In genomic region chr6:29999426-29999825, GRCh38 we compare ENCODE assay signal across 17 cellular contexts. TPM values are rescaled to one million over a fixed set of nuclear protein-coding genes. Genes with fewer than 3 reads are reported as not detected.
DNase-seq lines count a peak whose midpoint lies in the region; ATAC-seq and TF ChIP-seq lines count a peak whose summit lies in the region.
"Had no signal": no experiment of that assay in that cellular context is flagged by ENCODE, and none has a peak within 500 bp of the region (broad histone marks: within the 10 kb centered on the region; RNA-seq: fewer than 3 reads in every experiment).

No MANE protein-coding gene starts in this region.

- H4K20me1 ChIP-seq in BLaER1 (no peaks in the 10 kb centered on the region), GM23338 (replicated peaks; ENCODE audit: insufficient read depth) (no peaks in the 10 kb centered on the region)
- H4K20me1 ChIP-seq in BLaER1 treated with 17β-estradiol and CSF1 and Interleukin-3, amounts not matched to agents 10 nM and 100 nM, result no peaks in the 10 kb centered on the region

- no peaks in the 10 kb centered on the region for H3F3A ChIP-seq in GM23338 (replicated peaks; ENCODE audit: low read depth)

- no peaks in the 10 kb centered on the region for H3K9me3 ChIP-seq in BLaER1
- H3K9me3 ChIP-seq in BLaER1 treated with 17β-estradiol and CSF1 and Interleukin-3, amounts not matched to agents 10 nM and 100 nM (replicated peaks in 1 of 11), result no peaks in the 10 kb centered on the region
- H3K9me3 ChIP-seq in endodermal cell (ENCODE audit: control insufficient read depth, low read length), result no peaks in the 10 kb centered on the region
- H3K9me3 ChIP-seq: BE2C had no signal

- H3K9me2 ChIP-seq in GM23338 (ENCODE audit: insufficient read depth), result no peaks in the 10 kb centered on the region

- H3K27ac ChIP-seq in BLaER1, result no peak overlapping the region
- no peak overlapping the region for H3K27ac ChIP-seq in BLaER1 treated with 17β-estradiol and CSF1 and Interleukin-3, amounts not matched to agents 10 nM and 100 nM
- no peak overlapping the region for H3K27ac ChIP-seq in endodermal cell (ENCODE audit: low read depth, low read length)
- no peak overlapping the region for H3K27ac ChIP-seq in GM23338 (ENCODE audit: low read depth)
- H3K27ac ChIP-seq: KMS-11 had no signal

- H3K27me3 ChIP-seq in BLaER1 (peaks cover 5% of the 10 kb centered on the region; the same call in 1 of the 2 replicates), endodermal cell (ENCODE audit: control insufficient read depth, insufficient read depth, low read length, poor library complexity, severe bottlenecking) (peaks cover 28% of the 10 kb centered on the region), GM23338 (ENCODE audit: insufficient read depth) (peaks cover 23% of the 10 kb centered on the region)
- H3K27me3 ChIP-seq in BLaER1 treated with 17β-estradiol and CSF1 and Interleukin-3, amounts not matched to agents 10 nM and 100 nM, result peaks cover 0 to 9% (median 5%) of the 10 kb centered on the region in 11 experiments; a peak in 12 of 22 replicates
- H3K27me3 ChIP-seq: BE2C had no signal

- 83 to 90% methylated on average over 1 of the region's 1 CpG for WGBS in endodermal cell (ENCODE audit: insufficient coverage in 1 of 2, insufficient read length in 1 of 2), 2 experiments

- no peak overlapping the region for H3K27ac Mint-ChIP-seq in endodermal cell
- peak overlapping the region; percentile 31 for H3K27ac Mint-ChIP-seq in neural crest cell (ENCODE audit: unreplicated experiment)
- H3K27ac Mint-ChIP-seq in GM23338, result no peak overlapping the region
- H3K27ac Mint-ChIP-seq: CD14-positive monocyte; CD4-positive, alpha-beta memory T cell had no signal

- H3K4me3 Mint-ChIP-seq in endodermal cell (no peak overlapping the region), neural crest cell (no peak overlapping the region), GM23338 (no peak overlapping the region)
- H3K4me3 Mint-ChIP-seq: CD14-positive monocyte; CD4-positive, alpha-beta memory T cell; H9 had no signal

- H3K9me3 Mint-ChIP-seq in endodermal cell (no peaks in the 10 kb centered on the region), neural crest cell (no peaks in the 10 kb centered on the region), GM23338 (no peaks in the 10 kb centered on the region)
- H3K9me3 Mint-ChIP-seq: CD4-positive, alpha-beta memory T cell; H9 had no signal

- H3K4me2 ChIP-seq in BLaER1, result peak overlapping the region; percentile 51; the same call in 1 of the 2 replicates
- peak overlapping the region in 9 of 11 experiments; percentile 47 to 74 (median 66); a peak in 10 of 22 replicates for H3K4me2 ChIP-seq in BLaER1 treated with 17β-estradiol and CSF1 and Interleukin-3, amounts not matched to agents 10 nM and 100 nM
- H3K4me2 ChIP-seq in GM23338, result no peak overlapping the region
- H3K4me2 ChIP-seq: KMS-11 had no signal

- no peaks in the 10 kb centered on the region for H3K36me3 ChIP-seq in BLaER1
- H3K36me3 ChIP-seq in BLaER1 treated with 17β-estradiol and CSF1 and Interleukin-3, amounts not matched to agents 10 nM and 100 nM, result no peaks in the 10 kb centered on the region
- no peaks in the 10 kb centered on the region for H3K36me3 ChIP-seq in endodermal cell (ENCODE audit: control insufficient read depth, insufficient read depth, low read length)
- H3K36me3 ChIP-seq in GM23338 (ENCODE audit: insufficient read depth), result no peaks in the 10 kb centered on the region
- H3K36me3 ChIP-seq: BE2C had no signal

- ATAC-seq in GM21390 (IDR thresholded peaks at IDR 0.05; ENCODE audit: unreplicated experiment) (no peak), GM23338 (no peak), GM21515 (IDR thresholded peaks at IDR 0.05; ENCODE audit: unreplicated experiment) (no peak), HG02642 (IDR thresholded peaks at IDR 0.05; ENCODE audit: poor library complexity, unreplicated experiment) (no peak)

- H2AFZ ChIP-seq in GM23338, result no peak overlapping the region

- H3K27me3 Mint-ChIP-seq in endodermal cell (ENCODE audit: insufficient read depth) (peaks cover 60% of the 10 kb centered on the region), neural crest cell (ENCODE audit: low read depth) (peaks cover 17% of the 10 kb centered on the region), GM23338 (ENCODE audit: insufficient read depth, low read depth, poor library complexity) (peaks cover 18% of the 10 kb centered on the region)

- H3K4me1 ChIP-seq in BLaER1, result peaks cover 17% of the 10 kb centered on the region
- peaks cover 0 to 25% (median 18%) of the 10 kb centered on the region in 10 experiments; a peak in 16 of 20 replicates for H3K4me1 ChIP-seq in BLaER1 treated with 17β-estradiol and CSF1 and Interleukin-3, amounts not matched to agents 10 nM and 100 nM
- no peaks in the 10 kb centered on the region for H3K4me1 ChIP-seq in endodermal cell (ENCODE audit: control insufficient read depth, insufficient read depth, low read length)
- no peaks in the 10 kb centered on the region for H3K4me1 ChIP-seq in GM23338 (ENCODE audit: insufficient read depth)
- H3K4me1 ChIP-seq: BE2C had no signal

- no peak overlapping the region for H3K9ac ChIP-seq in BLaER1
- no peak overlapping the region for H3K9ac ChIP-seq in BLaER1 treated with 17β-estradiol and CSF1 and Interleukin-3, amounts not matched to agents 10 nM and 100 nM
- H3K9ac ChIP-seq in endodermal cell (ENCODE audit: extremely low read depth, low read length, poor library complexity, severe bottlenecking), result no peak overlapping the region
- H3K9ac ChIP-seq: KMS-11 had no signal

- H3K79me2 ChIP-seq in GM23338 (replicated peaks; ENCODE audit: insufficient read depth), result no peaks in the 10 kb centered on the region

- TF ChIP-seq CTCF in endodermal cell (conservative IDR thresholded peaks at IDR 0.05), result no peak
- TF ChIP-seq CTCF in neural crest cell (conservative IDR thresholded peaks at IDR 0.05), result no peak
- TF ChIP-seq CTCF in GM23338 (conservative IDR thresholded peaks at IDR 0.05; ENCODE audit: low read depth in 2 of 2), result no peak

- peak; percentile 7 for DNase-seq in endodermal cell
- DNase-seq in neural crest cell (ENCODE audit: low read depth, low spot score), result no peak
- no peak for DNase-seq in GM23338 (ENCODE audit: low spot score)
- DNase-seq: ACHN; BE2C; CD4-positive, alpha-beta memory T cell; DMS153; DMS79; GF-D8; H9 had no signal

- H3K36me3 Mint-ChIP-seq in endodermal cell (ENCODE audit: low read depth) (no peaks in the 10 kb centered on the region), neural crest cell (ENCODE audit: low read depth) (no peaks in the 10 kb centered on the region), GM23338 (ENCODE audit: low read depth) (no peaks in the 10 kb centered on the region)
- H3K36me3 Mint-ChIP-seq: CD14-positive monocyte; CD4-positive, alpha-beta memory T cell had no signal

- H3K4me3 ChIP-seq in BLaER1, result no peak overlapping the region
- no peak overlapping the region for H3K4me3 ChIP-seq in BLaER1 treated with 17β-estradiol and CSF1 and Interleukin-3, amounts not matched to agents 10 nM and 100 nM
- H3K4me3 ChIP-seq in endodermal cell (ENCODE audit: low read length), result no peak overlapping the region
- H3K4me3 ChIP-seq in GM23338, result no peak overlapping the region

- H3K4me1 Mint-ChIP-seq in endodermal cell, result no peaks in the 10 kb centered on the region
- H3K4me1 Mint-ChIP-seq in neural crest cell, result no peaks in the 10 kb centered on the region
- no peaks in the 10 kb centered on the region for H3K4me1 Mint-ChIP-seq in GM23338
- H3K4me1 Mint-ChIP-seq: H9 had no signal

TF ChIP-seq in GM23338, 12 proteins besides CTCF, POLR2A, EP300 and RAD21:
- TF ChIP-seq ZNF114 (CRISPR knock-in tag; IDR thresholded peaks at IDR 0.05) (no peak), REST (IDR thresholded peaks at IDR 0.05; ENCODE audit: unreplicated experiment) (no peak), EZH2phosphoT487 (IDR thresholded peaks at IDR 0.05; ENCODE audit: unreplicated experiment) (no peak)
TF ChIP-seq in GM23338: peak in this region for 0.

RNA-seq across cellular contexts. Expression of gene HLA-A, which starts 57.1 kb away (rescaled TPM):
- total RNA-seq in endodermal cell (100 to 1,000 TPM; 212 to 282 TPM), neural crest cell (126 and 131 TPM in 2 replicates)
- polyA plus RNA-seq in endodermal cell (2013, experiment 1 of 2), result 56.2 TPM
- 50.5 TPM for polyA plus RNA-seq in endodermal cell (2013, experiment 2 of 2)
- 173 and 203 TPM in 2 replicates for total RNA-seq in GM23338 (2014; rRNA removed; shearing (Covaris generic))
- polyA plus RNA-seq in GM23338 (2016; fragmentation: Nextera tagmentation; extraction: Ambion mirVana), result 170 and 180 TPM in 2 replicates
